1 cellular context compared by ENCODE assay signal in genomic region chr4:108651068-108651794, GRCh38.
TF ChIP-seq lines count a peak whose summit lies in the region.

No MANE protein-coding gene starts in this region.

TF ChIP-seq in WTC11, 78 proteins besides CTCF, POLR2A, EP300 and RAD21 (continued from another document):
- no peak for TF ChIP-seq ZNF532 (CRISPR knock-in tag; IDR thresholded peaks at IDR 0.05; ENCODE audit: borderline replicate concordance)
- no peak for TF ChIP-seq CBFB (CRISPR knock-in tag; IDR thresholded peaks at IDR 0.05; ENCODE audit: low read depth)
- TF ChIP-seq IRF1 (CRISPR knock-in tag; IDR thresholded peaks at IDR 0.05): no peak
- TF ChIP-seq, protein P1, sequence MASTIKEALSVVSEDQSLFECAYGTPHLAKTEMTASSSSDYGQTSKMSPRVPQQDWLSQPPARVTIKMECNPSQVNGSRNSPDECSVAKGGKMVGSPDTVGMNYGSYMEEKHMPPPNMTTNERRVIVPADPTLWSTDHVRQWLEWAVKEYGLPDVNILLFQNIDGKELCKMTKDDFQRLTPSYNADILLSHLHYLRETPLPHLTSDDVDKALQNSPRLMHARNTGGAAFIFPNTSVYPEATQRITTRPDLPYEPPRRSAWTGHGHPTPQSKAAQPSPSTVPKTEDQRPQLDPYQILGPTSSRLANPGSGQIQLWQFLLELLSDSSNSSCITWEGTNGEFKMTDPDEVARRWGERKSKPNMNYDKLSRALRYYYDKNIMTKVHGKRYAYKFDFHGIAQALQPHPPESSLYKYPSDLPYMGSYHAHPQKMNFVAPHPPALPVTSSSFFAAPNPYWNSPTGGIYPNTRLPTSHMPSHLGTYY (CRISPR knock-in tag; IDR thresholded peaks at IDR 0.05): no peak
- TF ChIP-seq NR2C2 (CRISPR knock-in tag; IDR thresholded peaks at IDR 0.05): no peak
- no peak for TF ChIP-seq FOXJ3 (CRISPR knock-in tag; IDR thresholded peaks at IDR 0.05; ENCODE audit: borderline replicate concordance)
TF ChIP-seq in WTC11: peak in this region for 0.
